12 cellular contexts compared by ENCODE assay signal in the genomic region with DNA sequence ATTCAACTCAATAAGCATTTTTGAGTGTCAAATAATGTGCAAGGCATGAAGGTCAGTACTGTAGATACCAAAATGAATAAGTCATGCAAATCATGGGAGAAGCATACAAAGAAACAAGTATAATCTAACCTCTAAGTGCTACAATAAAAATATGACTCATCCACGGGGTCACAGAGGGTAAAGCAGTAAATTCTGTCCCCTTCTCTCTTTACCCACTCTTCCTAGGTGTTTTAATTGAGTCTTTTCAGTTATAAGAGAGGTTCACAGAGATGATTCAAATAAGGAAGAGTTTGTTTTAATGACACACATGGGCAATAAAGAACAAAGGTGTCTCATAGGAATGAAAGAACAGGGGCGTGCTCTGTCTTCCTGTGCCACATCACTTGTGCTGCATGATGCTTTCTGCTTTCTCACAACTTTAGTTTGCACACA.
DNase-seq lines count a peak whose midpoint lies in the region; ATAC-seq, FAIRE-seq and TF ChIP-seq lines count a peak whose summit lies in the region.
"Had no signal": no experiment of that assay in that cellular context is flagged by ENCODE, and none has a peak within 500 bp of the region (broad histone marks: within the 10 kb centered on the region; RNA-seq: fewer than 3 reads in every experiment).

No MANE protein-coding gene starts in this region.

- H3K4me1 ChIP-seq in mucosa of descending colon (ENCODE audit: low read depth): no peaks in the 10 kb centered on the region
- no peaks in the 10 kb centered on the region for H3K4me1 ChIP-seq in osteoblast (ENCODE audit: insufficient read depth, low read length)

- intact Hi-C loops in mucosa of descending colon (cut with DNase I, micrococcal nuclease): no loop called here

- no peak overlapping the region for H3K4me2 ChIP-seq in osteoblast (ENCODE audit: insufficient read depth, low read length)

- H2AFZ ChIP-seq in osteoblast (ENCODE audit: low read length): no peak overlapping the region

- FAIRE-seq in RCC 7860 (lab: Jason Lieb, UNC): no peak

- no peaks in the 10 kb centered on the region for H3K9me3 Mint-ChIP-seq in activated CD4-positive, alpha-beta memory T cell treated with anti-CD3 and anti-CD28 coated beads, Interleukin-2, amount 10 ng/mL, durations not matched to agents 7 days and 5 days
- H3K9me3 Mint-ChIP-seq: T-helper 1 cell treated with Interleukin-12 subunit alpha and Interleukin-12 subunit beta and Interleukin-4 antibody, amounts not matched to agents 30 μg/mL and 1 μg/mL, for 36 hours had no signal

- DNase-seq in NCI-H1436 treated with DMSO at 0.1 percent for 48 hours (lab: John Stamatoyannopoulos, UW) (peak; percentile 18), NCI-H1436 (lab: John Stamatoyannopoulos, UW) (no peak), RCC 7860 (ENCODE audit: low spot score) (peak; percentile 30), mucosa of descending colon (peak in 1 of 3 donors; percentile 31), osteoblast (ENCODE audit: insufficient read length, low spot score, missing footprints) (no peak), NCI-H2081 treated with DMSO at 0.1 percent for 48 hours (lab: John Stamatoyannopoulos, UW) (no peak)
- DNase-seq in activated CD4-positive, alpha-beta memory T cell treated with anti-CD3 and anti-CD28 coated beads, Interleukin-2, amount 10 ng/mL, durations not matched to agents 7 days and 5 days: no peak
- DNase-seq: amygdala, NCI-H510A treated with DMSO at 0.1 percent for 48 hours had no signal

- H3K27me3 Mint-ChIP-seq in activated CD4-positive, alpha-beta memory T cell treated with anti-CD3 and anti-CD28 coated beads, Interleukin-2, amount 10 ng/mL, durations not matched to agents 7 days and 5 days: peaks cover 24% of the 10 kb centered on the region

- no peaks in the 10 kb centered on the region for H3K9me3 ChIP-seq in mucosa of descending colon
- H3K9me3 ChIP-seq in osteoblast (ENCODE audit: low read depth, low read length): no peaks in the 10 kb centered on the region

- no peaks in the 10 kb centered on the region for H3K4me1 Mint-ChIP-seq in activated CD4-positive, alpha-beta memory T cell treated with anti-CD3 and anti-CD28 coated beads, Interleukin-2, amount 10 ng/mL, durations not matched to agents 7 days and 5 days

- H3K27me3 ChIP-seq in osteoblast (ENCODE audit: insufficient read depth, low read length): peaks cover 7% of the 10 kb centered on the region

- CTCF ChIA-PET in activated CD4-positive, alpha-beta memory T cell treated with anti-CD3 and anti-CD28 coated beads, Interleukin-2, amount 10 ng/mL, durations not matched to agents 7 days and 5 days (lab: Charles Lee): no interaction called here

- no peaks in the 10 kb centered on the region for H3K79me2 ChIP-seq in osteoblast (ENCODE audit: insufficient read depth, low read length)

- H3K27ac Mint-ChIP-seq in activated CD4-positive, alpha-beta memory T cell treated with anti-CD3 and anti-CD28 coated beads, Interleukin-2, amount 10 ng/mL, durations not matched to agents 7 days and 5 days: no peak overlapping the region
- H3K27ac Mint-ChIP-seq: T-helper 1 cell treated with Interleukin-12 subunit alpha and Interleukin-12 subunit beta and Interleukin-4 antibody, amounts not matched to agents 30 μg/mL and 1 μg/mL, for 36 hours had no signal

- H4K20me1 ChIP-seq in osteoblast (ENCODE audit: insufficient read depth, low read length): no peaks in the 10 kb centered on the region

- H3K4me3 ChIP-seq in mucosa of descending colon (no peak overlapping the region), osteoblast (ENCODE audit: insufficient read depth, low read length) (no peak overlapping the region)
- H3K4me3 ChIP-seq: skin epidermis had no signal

- TF ChIP-seq CTCF in mucosa of descending colon (IDR thresholded peaks at IDR 0.05) (no peak), osteoblast (IDR thresholded peaks at IDR 0.05; ENCODE audit: extremely low read depth, low read depth, low read length) (no peak)

- POLR2A ChIA-PET in activated CD4-positive, alpha-beta memory T cell treated with anti-CD3 and anti-CD28 coated beads, Interleukin-2, amount 10 ng/mL, durations not matched to agents 7 days and 5 days (lab: Charles Lee): no interaction called here

- no peaks in the 10 kb centered on the region for H3K36me3 ChIP-seq in mucosa of descending colon (ENCODE audit: low read depth)
- H3K36me3 ChIP-seq in osteoblast (ENCODE audit: insufficient read depth, low read length): no peaks in the 10 kb centered on the region

- H3K36me3 Mint-ChIP-seq in activated CD4-positive, alpha-beta memory T cell treated with anti-CD3 and anti-CD28 coated beads, Interleukin-2, amount 10 ng/mL, durations not matched to agents 7 days and 5 days (ENCODE audit: low read depth): no peaks in the 10 kb centered on the region

- no peak overlapping the region for H3K4me3 Mint-ChIP-seq in activated CD4-positive, alpha-beta memory T cell treated with anti-CD3 and anti-CD28 coated beads, Interleukin-2, amount 10 ng/mL, durations not matched to agents 7 days and 5 days
- H3K4me3 Mint-ChIP-seq: T-helper 1 cell treated with Interleukin-12 subunit alpha and Interleukin-12 subunit beta and Interleukin-4 antibody, amounts not matched to agents 30 μg/mL and 1 μg/mL, for 36 hours had no signal

- H3K27ac ChIP-seq in osteoblast (ENCODE audit: low read depth, low read length): no peak overlapping the region
- H3K27ac ChIP-seq: skin epidermis had no signal

- peak; percentile 68 for ATAC-seq in HG03342 (IDR thresholded peaks at IDR 0.05; ENCODE audit: unreplicated experiment)
- ATAC-seq in mucosa of descending colon: peak; percentile 96

Comparison
In these comparisons a context has a peak if more than half of its experiments do, and no peak if none do; other contexts are left out.
1. DNase-seq: peak in NCI-H1436 treated with DMSO at 0.1 percent for 48 hours (single experiment) and RCC 7860 (single experiment); none in NCI-H1436 (single experiment), activated CD4-positive, alpha-beta memory T cell treated with anti-CD3 and anti-CD28 coated beads, Interleukin-2, amount 10 ng/mL, durations not matched to agents 7 days and 5 days (single experiment), osteoblast (single experiment) and NCI-H2081 treated with DMSO at 0.1 percent for 48 hours (single experiment).